8 cellular contexts compared by ENCODE assay signal in the genomic region with DNA sequence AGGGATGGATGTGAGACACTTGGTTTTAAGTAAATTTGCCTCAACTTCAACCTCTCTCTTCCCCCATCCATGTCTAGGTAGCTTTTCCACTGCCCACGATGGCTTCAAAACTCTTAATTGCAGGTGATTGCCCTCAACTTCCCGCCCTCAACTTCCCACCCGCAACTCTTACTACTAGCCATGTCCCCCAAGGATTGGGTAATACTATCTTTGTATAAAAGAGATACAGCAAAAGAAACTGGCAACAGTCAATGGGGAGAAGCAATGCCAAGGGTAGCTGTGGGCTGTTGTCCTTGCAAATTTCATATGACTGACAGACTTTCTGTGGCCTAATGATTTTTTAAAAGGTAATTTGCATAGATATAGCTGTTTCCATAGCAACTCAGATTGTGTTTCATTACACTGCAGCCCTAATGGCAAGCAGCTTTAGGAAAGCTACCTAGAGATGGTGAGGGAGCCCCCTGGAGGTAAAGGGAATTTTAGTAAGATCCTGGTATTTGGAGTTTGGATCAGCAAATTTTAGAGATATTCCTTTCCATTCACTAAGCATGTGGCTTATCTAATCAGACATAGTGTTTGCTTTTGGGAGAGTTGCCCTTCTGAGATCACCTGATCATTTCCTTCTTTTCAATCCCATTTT.
DNase-seq lines count a peak whose midpoint lies in the region; ATAC-seq, FAIRE-seq and TF ChIP-seq lines count a peak whose summit lies in the region.

No MANE protein-coding gene starts in this region.

- no peak overlapping the region for H3K4me3 Mint-ChIP-seq in astrocyte (ENCODE audit: unreplicated experiment)

- ATAC-seq in GM18868 (IDR thresholded peaks at IDR 0.05; ENCODE audit: unreplicated experiment) (peak; percentile 71), right lobe of liver (peak; percentile 62 to 78 (median 74)), HG03039 (IDR thresholded peaks at IDR 0.05; ENCODE audit: unreplicated experiment) (no peak)

- H3K4me1 ChIP-seq in astrocyte (ENCODE audit: insufficient read depth, low read length) (no peaks in the 10 kb centered on the region), right lobe of liver (no peaks in the 10 kb centered on the region)

- DNase-seq in AML-193 (lab: John Stamatoyannopoulos, UW) (peak; percentile 5 to 21), NAMALWA (ENCODE audit: low spot score) (peak; percentile 56), astrocyte (ENCODE audit: low read depth) (peak; percentile 40), right lobe of liver (no peak), islet precursor cell (no peak)
- no peak for DNase-seq in stimulated activated CD8-positive, alpha-beta memory T cell treated with anti-CD3 and anti-CD28 coated beads, Interleukin-4, amount 100 ng/mL, for 48 hours

- H4K20me1 ChIP-seq in astrocyte (ENCODE audit: insufficient read depth, low read length): no peaks in the 10 kb centered on the region

- peaks cover 2% of the 10 kb centered on the region for H3K9me3 Mint-ChIP-seq in astrocyte (ENCODE audit: unreplicated experiment)

- intact Hi-C loops in right lobe of liver (cut with DNase I): no loop called here

- no peak overlapping the region for H3K4me3 ChIP-seq in astrocyte (ENCODE audit: insufficient read depth, low read depth, low read length)
- H3K4me3 ChIP-seq in right lobe of liver: no peak overlapping the region

- no peak for TF ChIP-seq POLR2A in right lobe of liver (IDR thresholded peaks at IDR 0.05)

- H3K4me2 ChIP-seq in astrocyte (ENCODE audit: low read length): no peak overlapping the region

- WGBS in right lobe of liver (ENCODE audit: insufficient coverage, low coverage, low lambda C conversion rate, missing lambda C conversion rate): 42% methylated on average over 3 of the region's 3 CpGs

- H3K27me3 ChIP-seq in astrocyte (ENCODE audit: insufficient read depth, low read length): no peaks in the 10 kb centered on the region
- H3K27me3 ChIP-seq in right lobe of liver: no peaks in the 10 kb centered on the region

- H3K9me3 ChIP-seq in astrocyte (ENCODE audit: insufficient read depth, low read depth, low read length): peaks cover 2% of the 10 kb centered on the region
- H3K9me3 ChIP-seq in right lobe of liver: no peaks in the 10 kb centered on the region

- TF ChIP-seq CTCF in astrocyte (IDR thresholded peaks at IDR 0.05; ENCODE audit: insufficient read depth, low read depth, low read length): peak; percentile 62
- TF ChIP-seq CTCF in right lobe of liver (IDR thresholded peaks at IDR 0.05): peak; percentile 38 to 60 (median 53)

- H3K27ac ChIP-seq in astrocyte (ENCODE audit: low read depth, low read length): no peak overlapping the region
- no peak overlapping the region for H3K27ac ChIP-seq in right lobe of liver

- no peaks in the 10 kb centered on the region for H3K4me1 Mint-ChIP-seq in astrocyte (ENCODE audit: low read depth, unreplicated experiment)

- peaks cover 2% of the 10 kb centered on the region for H3K27me3 Mint-ChIP-seq in astrocyte (ENCODE audit: low read depth, unreplicated experiment)

- H3K36me3 ChIP-seq in astrocyte (ENCODE audit: insufficient read depth, low read length): no peaks in the 10 kb centered on the region
- H3K36me3 ChIP-seq in right lobe of liver: no peaks in the 10 kb centered on the region

- H2AFZ ChIP-seq in astrocyte (ENCODE audit: low read depth, low read length): peak overlapping the region; percentile 14

- H3K9ac ChIP-seq in astrocyte (ENCODE audit: low read length): no peak overlapping the region

- no peak overlapping the region for H3K27ac Mint-ChIP-seq in astrocyte (ENCODE audit: unreplicated experiment)

- peaks cover 2% of the 10 kb centered on the region for H3K36me3 Mint-ChIP-seq in astrocyte (ENCODE audit: low read depth, unreplicated experiment)

- H3K79me2 ChIP-seq in astrocyte (ENCODE audit: insufficient read depth, low read length): no peaks in the 10 kb centered on the region

- peak; percentile 20 for FAIRE-seq in astrocyte (lab: Jason Lieb, UNC)

Comparison
In these comparisons a context has a peak if more than half of its experiments do, and no peak if none do; other contexts are left out.
1. DNase-seq: peak in AML-193 (2 of 2), NAMALWA (single experiment) and astrocyte (single experiment); none in right lobe of liver (0 of 3), islet precursor cell (single experiment) and stimulated activated CD8-positive, alpha-beta memory T cell treated with anti-CD3 and anti-CD28 coated beads, Interleukin-4, amount 100 ng/mL, for 48 hours (single experiment).